Comparison of ENCODE assay signal across 12 cellular contexts in genomic region chr1:39115271-39116110, GRCh38.
DNase-seq lines count a peak whose midpoint lies in the region; ATAC-seq, FAIRE-seq and TF ChIP-seq lines count a peak whose summit lies in the region.
"Had no signal": no experiment of that assay in that cellular context is flagged by ENCODE, and none has a peak within 500 bp of the region (broad histone marks: within the 10 kb centered on the region; RNA-seq: fewer than 3 reads in every experiment).

No MANE protein-coding gene starts in this region.

- TSS peak; percentile 29 for BruUV-seq in GM12878 (replicated peaks; lab: Mats Ljungman, UMichigan)

- peaks cover 41% of the 10 kb centered on the region for H4K20me1 ChIP-seq in GM23338 (replicated peaks; ENCODE audit: insufficient read depth)
- peaks cover 4% of the 10 kb centered on the region; the same call in 1 of the 2 replicates for H4K20me1 ChIP-seq in GM12878 (ENCODE audit: control insufficient read depth, insufficient read depth)

- DNase-seq in AG08395 (ENCODE audit: low spot score): peak; percentile 63
- DNase-seq in GM23338 (ENCODE audit: low spot score): no peak
- DNase-seq in GM12878 (ENCODE audit: low read depth, low spot score): no peak
- no peak for DNase-seq in DMS 273 (lab: John Stamatoyannopoulos, UW; ENCODE audit: unreplicated experiment)
- DNase-seq in NCI-H345 treated with DMSO at 0.1 percent for 48 hours (lab: John Stamatoyannopoulos, UW; ENCODE audit: unreplicated experiment): no peak
- DNase-seq in 8988T: no peak
- DNase-seq in T1000 (lab: John Stamatoyannopoulos, UW): no peak
- DNase-seq: NCI-H2171 had no signal

- H3K4me1 ChIP-seq in GM23338 (ENCODE audit: insufficient read depth) (peaks cover 58% of the 10 kb centered on the region), GM12878 (ENCODE audit: control insufficient read depth, insufficient read depth, low read length) (peaks cover 9% of the 10 kb centered on the region), muscle layer of duodenum (ENCODE audit: control insufficient read depth in 1 of 2, insufficient read depth in 2 of 2, low read length in 2 of 2) (peaks cover 18 to 22% of the 10 kb centered on the region in 2 donors)

- RAD21 ChIA-PET in GM12878 (lab: Charles Lee; ENCODE audit: unreplicated experiment): no interaction called here

- no peak for FAIRE-seq in GM12878 (lab: Jason Lieb, UNC)

- H3F3A ChIP-seq in GM23338 (replicated peaks; ENCODE audit: low read depth): no peaks in the 10 kb centered on the region; the same call in 1 of the 2 replicates

- H3K9me3 Mint-ChIP-seq in GM23338: no peaks in the 10 kb centered on the region
- H3K9me3 Mint-ChIP-seq: brain had no signal

- no peak overlapping the region for H3K27ac Mint-ChIP-seq in GM23338
- H3K27ac Mint-ChIP-seq: brain, progenitor cell of endocrine pancreas had no signal

- H3K36me3 Mint-ChIP-seq in GM23338 (ENCODE audit: low read depth): peaks cover 6% of the 10 kb centered on the region

- POLR2A ChIA-PET in GM12878 (lab: Charles Lee): no interaction called here

- H3K79me2 ChIP-seq in GM23338 (replicated peaks; ENCODE audit: insufficient read depth) (peaks cover 100% of the 10 kb centered on the region), GM12878 (ENCODE audit: control insufficient read depth, insufficient read depth, low read length) (peaks cover 58% of the 10 kb centered on the region)

- H3K27me3 Mint-ChIP-seq in GM23338 (ENCODE audit: insufficient read depth, low read depth, poor library complexity): peaks cover 3% of the 10 kb centered on the region
- H3K27me3 Mint-ChIP-seq: brain, progenitor cell of endocrine pancreas had no signal

- intact Hi-C loops in GM12878 (cut with micrococcal nuclease; ENCODE audit: unreplicated experiment): no loop called here

- no peak overlapping the region for H3K27ac ChIP-seq in GM23338 (ENCODE audit: low read depth)
- no peak overlapping the region for H3K27ac ChIP-seq in GM12878 (ENCODE audit: control insufficient read depth, insufficient read depth)
- peak overlapping the region; percentile 13 for H3K27ac ChIP-seq in muscle layer of duodenum (ENCODE audit: low read length)
- H3K27ac ChIP-seq: SK-N-MC had no signal

- TF ChIP-seq CTCF in GM23338 (conservative IDR thresholded peaks at IDR 0.05; ENCODE audit: low read depth in 2 of 2): no peak
- TF ChIP-seq CTCF in GM12878 (IDR thresholded peaks at IDR 0.05 in 2 of 3, conservative IDR thresholded peaks at IDR 0.05 in 1 of 3; ENCODE audit: control insufficient read depth in 2 of 3, extremely low read depth in 1 of 3, insufficient read depth in 1 of 3, low read depth in 3 of 3, low read length in 3 of 3): no peak

- H2AFZ ChIP-seq in GM23338 (no peak overlapping the region), GM12878 (ENCODE audit: control insufficient read depth, low read depth, low read length) (no peak overlapping the region)

- SMC1A ChIA-PET in GM12878 (lab: Charles Lee; ENCODE audit: uncharacterized antibody, unreplicated experiment): no interaction called here

- no peak overlapping the region for H3K9ac ChIP-seq in GM12878 (ENCODE audit: control insufficient read depth, insufficient read depth, low read length)

- TF ChIP-seq POLR2A in GM12878 (IDR thresholded peaks at IDR 0.05; ENCODE audit: low read depth, low read length): no peak

- peaks cover 3% of the 10 kb centered on the region; the same call in 1 of the 2 replicates for H3K36me3 ChIP-seq in GM23338 (ENCODE audit: insufficient read depth)
- H3K36me3 ChIP-seq in GM12878 (ENCODE audit: control insufficient read depth in 2 of 2, insufficient read depth in 2 of 2, low read length in 1 of 2): no peaks in the 10 kb centered on the region; a peak in 1 of 4 replicates
- peaks cover 0 to 5% of the 10 kb centered on the region in 2 donors for H3K36me3 ChIP-seq in muscle layer of duodenum (ENCODE audit: control insufficient read depth in 1 of 2, insufficient read depth in 2 of 2, low read length in 2 of 2)

- H3K4me1 Mint-ChIP-seq in GM23338: peaks cover 23% of the 10 kb centered on the region

- ATAC-seq in GM23338 (no peak), GM12878 (peak; percentile 13; the same call in 2 of the 3 replicates)

- H3K9me2 ChIP-seq in GM23338 (ENCODE audit: insufficient read depth): no peaks in the 10 kb centered on the region

- H3K27me3 ChIP-seq in GM23338 (ENCODE audit: insufficient read depth): no peaks in the 10 kb centered on the region
- H3K27me3 ChIP-seq in GM12878 (replicated peaks in 1 of 2; ENCODE audit: control insufficient read depth in 2 of 2, insufficient read depth in 2 of 2, low read length in 1 of 2): no peaks in the 10 kb centered on the region
- H3K27me3 ChIP-seq in muscle layer of duodenum (ENCODE audit: low read depth, low read length): no peaks in the 10 kb centered on the region

- in situ Hi-C loops in GM12878 (cut with MboI): no loop called here

- H3K4me3 ChIP-seq in GM23338: no peak overlapping the region
- 0 out of 2 replicates have a peak overlapping the region, but pooled peaks have one; percentile 4 for H3K4me3 ChIP-seq in GM12878
- H3K4me3 ChIP-seq in muscle layer of duodenum (ENCODE audit: low read depth in 1 of 2, low read length in 2 of 2): no peak overlapping the region
- H3K4me3 ChIP-seq: SK-N-MC had no signal

- no peak; a peak in 1 of 4 replicates for TF ChIP-seq EP300 in GM12878 (IDR thresholded peaks at IDR 0.05; ENCODE audit: borderline replicate concordance in 1 of 2, control insufficient read depth in 1 of 2, low read depth in 2 of 2, low read length in 2 of 2)

- H3K4me2 ChIP-seq in GM23338 (0 out of 2 replicates have a peak overlapping the region, but pooled peaks have one; percentile 19), GM12878 (ENCODE audit: control insufficient read depth, insufficient read depth) (peak overlapping the region; percentile 33; the same call in 1 of the 2 replicates)

- WGBS in GM12878 (ENCODE audit: insufficient coverage, insufficient replicate concordance, low lambda C conversion rate, missing lambda C conversion rate): 19% methylated on average over 4 of the region's 4 CpGs

- H3K4me3 Mint-ChIP-seq in GM23338: no peak overlapping the region
- H3K4me3 Mint-ChIP-seq: brain had no signal

- no peak for TF ChIP-seq RAD21 in GM12878 (IDR thresholded peaks at IDR 0.05; ENCODE audit: insufficient read depth, low read depth, low read length)

- H3K9me3 ChIP-seq in GM12878 (replicated peaks; ENCODE audit: control insufficient read depth, insufficient read depth, low read length) (no peaks in the 10 kb centered on the region), muscle layer of duodenum (ENCODE audit: control insufficient read depth in 1 of 2, low read length in 2 of 2) (no peaks in the 10 kb centered on the region)

- CTCF ChIA-PET in GM12878 (lab: Yijun Ruan, JAX): interaction anchor here (1.1 to 3.0 kb wide), 4 partner anchors 12 to 76 kb away, joined by 3 to 13 read pairs (median 4); no protein-coding TSS in a partner anchor

TF ChIP-seq in GM23338, 12 proteins besides CTCF, POLR2A, EP300 and RAD21 (continues in another document):
- TF ChIP-seq ZNF114 (CRISPR knock-in tag; IDR thresholded peaks at IDR 0.05) (no peak), JUNB (IDR thresholded peaks at IDR 0.05; ENCODE audit: unreplicated experiment) (no peak), EZH2 (IDR thresholded peaks at IDR 0.05; ENCODE audit: low read depth, unreplicated experiment) (no peak), EZH2phosphoT487 (IDR thresholded peaks at IDR 0.05; ENCODE audit: unreplicated experiment) (no peak), NANOG (IDR thresholded peaks at IDR 0.05; ENCODE audit: borderline replicate concordance) (no peak), ZNF331 (CRISPR knock-in tag; IDR thresholded peaks at IDR 0.05; ENCODE audit: low read depth) (no peak), POLR2AphosphoS5 (IDR thresholded peaks at IDR 0.05; ENCODE audit: low read depth) (no peak), CREB1 (CRISPR knock-in tag; IDR thresholded peaks at IDR 0.05; ENCODE audit: low read depth) (no peak)

TF ChIP-seq in GM12878, 131 proteins besides CTCF, POLR2A, EP300 and RAD21:
- TF ChIP-seq USF2 (IDR thresholded peaks at IDR 0.05; ENCODE audit: borderline replicate concordance, low read depth, low read length) (no peak), SPI1 (IDR thresholded peaks at IDR 0.05; ENCODE audit: borderline replicate concordance, insufficient read depth, low read depth, low read length) (no peak), IKZF2 (IDR thresholded peaks at IDR 0.05) (0 out of 4 replicates have a peak, but pooled peaks of 1 of the 2 experiments have one; percentile 6), SIX5 (IDR thresholded peaks at IDR 0.05; ENCODE audit: low read depth, low read length, severe bottlenecking) (no peak), ZNF622 (IDR thresholded peaks at IDR 0.05) (no peak), RUNX3 (IDR thresholded peaks at IDR 0.05; ENCODE audit: low read length) (peak; percentile 39; the same call in 1 of the 2 replicates), LARP7 (IDR thresholded peaks at IDR 0.05) (no peak)
